Comparison of ENCODE assay signal across 2 cellular contexts in the genomic region with DNA sequence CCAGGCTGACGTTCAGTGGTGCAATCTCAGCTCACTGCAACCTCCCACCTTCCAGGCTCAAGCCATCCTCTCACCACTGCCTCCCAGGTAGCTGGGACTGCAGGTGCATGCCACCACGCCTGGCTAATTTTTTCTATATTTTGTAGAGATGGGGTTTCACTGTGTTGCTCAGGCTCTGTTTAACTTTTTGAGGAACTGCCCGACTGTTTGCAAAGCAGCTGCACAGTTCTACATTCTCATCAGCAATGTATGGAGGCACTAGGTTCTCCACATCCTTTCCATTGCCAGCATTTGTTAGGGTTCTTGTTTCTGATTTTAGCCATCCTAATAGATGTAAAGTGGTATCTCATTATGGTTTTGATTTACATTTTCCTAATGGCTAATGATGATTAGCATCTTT.
TF ChIP-seq lines count a peak whose summit lies in the region.

No MANE protein-coding gene starts in this region.

TF ChIP-seq in IMR-90, 13 proteins besides CTCF, POLR2A, EP300 and RAD21:
- no peak for TF ChIP-seq NFE2L2 (IDR thresholded peaks at IDR 0.05; ENCODE audit: low read depth, low read length)
- TF ChIP-seq FOS (IDR thresholded peaks at IDR 0.05; ENCODE audit: low read depth, low read length): no peak
- no peak for TF ChIP-seq CHD1 (IDR thresholded peaks at IDR 0.05; ENCODE audit: low read depth, low read length)
- TF ChIP-seq, protein P1, sequence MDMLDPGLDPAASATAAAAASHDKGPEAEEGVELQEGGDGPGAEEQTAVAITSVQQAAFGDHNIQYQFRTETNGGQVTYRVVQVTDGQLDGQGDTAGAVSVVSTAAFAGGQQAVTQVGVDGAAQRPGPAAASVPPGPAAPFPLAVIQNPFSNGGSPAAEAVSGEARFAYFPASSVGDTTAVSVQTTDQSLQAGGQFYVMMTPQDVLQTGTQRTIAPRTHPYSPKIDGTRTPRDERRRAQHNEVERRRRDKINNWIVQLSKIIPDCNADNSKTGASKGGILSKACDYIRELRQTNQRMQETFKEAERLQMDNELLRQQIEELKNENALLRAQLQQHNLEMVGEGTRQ (IDR thresholded peaks at IDR 0.05; ENCODE audit: low read depth, low read length): no peak
- TF ChIP-seq MAZ (IDR thresholded peaks at IDR 0.05; ENCODE audit: borderline replicate concordance, low read depth, low read length): no peak
TF ChIP-seq in IMR-90: peak in this region for 0.

TF ChIP-seq in liver, 16 proteins besides CTCF, POLR2A, EP300 and RAD21:
- TF ChIP-seq, protein P2, sequence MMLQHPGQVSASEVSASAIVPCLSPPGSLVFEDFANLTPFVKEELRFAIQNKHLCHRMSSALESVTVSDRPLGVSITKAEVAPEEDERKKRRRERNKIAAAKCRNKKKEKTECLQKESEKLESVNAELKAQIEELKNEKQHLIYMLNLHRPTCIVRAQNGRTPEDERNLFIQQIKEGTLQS (IDR thresholded peaks at IDR 0.05): no peak
- TF ChIP-seq HNF4G (IDR thresholded peaks at IDR 0.05) (no peak), TAF1 (conservative IDR thresholded peaks at IDR 0.05) (no peak)
